Comparison of ENCODE assay signal across 14 cellular contexts in genomic region chr1:155178441-155179106, GRCh38. TPM values are rescaled to one million over a fixed set of nuclear protein-coding genes. Genes with fewer than 3 reads are reported as not detected.
A peak's percentile ranks its signal among the peaks of the same experiment; 100 is the strongest.
DNase-seq lines count a peak whose midpoint lies in the region; ATAC-seq, FAIRE-seq and TF ChIP-seq lines count a peak whose summit lies in the region.
"Had no signal": no experiment of that assay in that cellular context is flagged by ENCODE, and none has a peak within 500 bp of the region (broad histone marks: within the 10 kb centered on the region; RNA-seq: fewer than 3 reads in every experiment).

No MANE protein-coding gene starts in this region.

- H3K4me3 Mint-ChIP-seq in activated B cell treated with CpG ODN at 0.5 μM for 24 hours (no peak overlapping the region), neural progenitor cell (peak overlapping the region; percentile 14)

- H3K27me3 Mint-ChIP-seq in activated B cell treated with CpG ODN at 0.5 μM for 24 hours (no peaks in the 10 kb centered on the region), neural progenitor cell (ENCODE audit: insufficient read depth, low read depth) (peaks cover 11% of the 10 kb centered on the region)

- no peak for FAIRE-seq in GM12891 (lab: Jason Lieb, UNC)

- CTCF ChIA-PET in activated B cell treated with CpG ODN at 0.5 μM for 24 hours (lab: Charles Lee) = interaction anchor here (1.4 to 4.6 kb wide), 2 partner anchors 15 to 49 kb away, joined by 7 to 41 read pairs; no protein-coding TSS in a partner anchor

- no peak overlapping the region for H2AFZ ChIP-seq in neural progenitor cell (replicated peaks)

- no peak overlapping the region for H3K9ac ChIP-seq in neural progenitor cell

- TF ChIP-seq POLR2A in GM12891 (IDR thresholded peaks at IDR 0.05; ENCODE audit: low read depth, low read length) = no peak

- ATAC-seq in activated B cell treated with CpG ODN at 0.5 μM for 24 hours (ENCODE audit: low read depth) (no peak), HG03135 (IDR thresholded peaks at IDR 0.05; ENCODE audit: unreplicated experiment) (no peak)
- ATAC-seq: esophagus mucosa had no signal

- peaks cover 8% of the 10 kb centered on the region for H3K79me2 ChIP-seq in neural progenitor cell (ENCODE audit: low read depth)

- no peaks in the 10 kb centered on the region for H3K9me3 ChIP-seq in neural progenitor cell (ENCODE audit: low read depth)

- no peaks in the 10 kb centered on the region for H3K4me1 ChIP-seq in neural progenitor cell

- POLR2A ChIA-PET in activated B cell treated with CpG ODN at 0.5 μM for 24 hours (lab: Charles Lee) = interaction anchor here (2.4 kb wide), 1 partner anchor 15 kb away, joined by 13 read pairs; no protein-coding TSS in a partner anchor

- H3K27ac Mint-ChIP-seq in activated B cell treated with CpG ODN at 0.5 μM for 24 hours (no peak overlapping the region), neural progenitor cell (no peak overlapping the region)

- H3K27ac ChIP-seq in C4-2B (peak overlapping the region; percentile 94), HL-60 (replicated peaks) (no peak overlapping the region), neural progenitor cell (no peak overlapping the region)

- intact Hi-C loops in activated B cell treated with CpG ODN at 0.5 μM for 24 hours (cut with micrococcal nuclease) = loop anchor here (10.0 kb wide), 2 partner anchors 204 to 624 kb away; partner anchors contain the start of genes CKS1B, SHC1 and UBE2Q1

- peak overlapping the region; percentile 12; the same call in 1 of the 2 replicates for H3K4me3 ChIP-seq in HL-60 (replicated peaks; ENCODE audit: insufficient read depth, low read length)
- H3K4me3 ChIP-seq in neural progenitor cell = no peak overlapping the region

- no peak for TF ChIP-seq CTCF in C4-2B (conservative IDR thresholded peaks at IDR 0.05)
- no peak for TF ChIP-seq CTCF in HL-60 (IDR thresholded peaks at IDR 0.05; ENCODE audit: insufficient read depth, low read length)
- no peak for TF ChIP-seq CTCF in activated B cell treated with CpG ODN at 0.5 μM for 24 hours (IDR thresholded peaks at IDR 0.05)
- no peak for TF ChIP-seq CTCF in neural progenitor cell (IDR thresholded peaks at IDR 0.05)

- no peaks in the 10 kb centered on the region for H3K36me3 Mint-ChIP-seq in activated B cell treated with CpG ODN at 0.5 μM for 24 hours (ENCODE audit: low read depth)
- peaks cover 21% of the 10 kb centered on the region for H3K36me3 Mint-ChIP-seq in neural progenitor cell

- peaks cover 20% of the 10 kb centered on the region for H3K4me1 Mint-ChIP-seq in activated B cell treated with CpG ODN at 0.5 μM for 24 hours
- peaks cover 25% of the 10 kb centered on the region for H3K4me1 Mint-ChIP-seq in neural progenitor cell

- no peaks in the 10 kb centered on the region for H3K36me3 ChIP-seq in neural progenitor cell

- H4K20me1 ChIP-seq in neural progenitor cell (ENCODE audit: low read depth) = no peaks in the 10 kb centered on the region

- H3F3A ChIP-seq in neural progenitor cell (ENCODE audit: low read depth) = peaks cover 29% of the 10 kb centered on the region

- H3K9me3 Mint-ChIP-seq in activated B cell treated with CpG ODN at 0.5 μM for 24 hours = no peaks in the 10 kb centered on the region
- H3K9me3 Mint-ChIP-seq in neural progenitor cell = no peaks in the 10 kb centered on the region

- no peak overlapping the region for H3K4me2 ChIP-seq in neural progenitor cell

- H3K27me3 ChIP-seq in HL-60 (ENCODE audit: insufficient read depth, poor library complexity, severe bottlenecking) (no peaks in the 10 kb centered on the region), neural progenitor cell (no peaks in the 10 kb centered on the region)

- DNase-seq in HL-60 (ENCODE audit: low read depth in 1 of 2, low spot score in 1 of 2) = no peak
- peak; percentile 5 for DNase-seq in activated B cell treated with CpG ODN at 0.5 μM for 24 hours
- DNase-seq in neural progenitor cell (ENCODE audit: low spot score) = no peak
- no peak for DNase-seq in UCSD-AML1 (lab: John Stamatoyannopoulos, UW; ENCODE audit: unreplicated experiment)
- no peak for DNase-seq in GM12891 (ENCODE audit: insufficient read length, low spot score)
- DNase-seq in GDM1 (lab: John Stamatoyannopoulos, UW) = no peak
- DNase-seq: central memory CD4-positive, alpha-beta T cell; HCEC 1CT; NCI-H69; retina; SHP77 treated with DMSO at 0.1 percent for 48 hours had no signal

TF ChIP-seq in GM12891, 5 proteins besides CTCF, POLR2A, EP300 and RAD21:
- TF ChIP-seq POU2F2 (IDR thresholded peaks at IDR 0.05; ENCODE audit: low read depth, low read length) (no peak), TAF1 (IDR thresholded peaks at IDR 0.05; ENCODE audit: low read depth, low read length) (no peak), PAX5 (IDR thresholded peaks at IDR 0.05; ENCODE audit: insufficient read depth, low read length, severe bottlenecking) (no peak), SPI1 (IDR thresholded peaks at IDR 0.05; ENCODE audit: low read depth, low read length) (no peak), POLR2AphosphoS5 (IDR thresholded peaks at IDR 0.05; ENCODE audit: low read depth, low read length) (no peak)

RNA-seq across cellular contexts. Expression of gene TRIM46, which starts 4.9 kb away (rescaled TPM):
- 1.2 and 1.9 TPM in 2 replicates for total RNA-seq in activated B cell treated with CpG ODN at 0.5 μM for 24 hours
- total RNA-seq in neural progenitor cell (ENCODE audit: low replicate concordance) = 3.9 and 10.2 TPM in 2 replicates
- 0.50 TPM for polyA plus RNA-seq in GM12891 (2012; ENCODE audit: low read depth, missing spikeins)

RNA-seq across cellular contexts. Expression of gene KRTCAP2, which starts 5.5 kb away (rescaled TPM):
- total RNA-seq in activated B cell treated with CpG ODN at 0.5 μM for 24 hours (128 and 132 TPM in 2 replicates), neural progenitor cell (ENCODE audit: low replicate concordance) (37.8 and 100 TPM in 2 replicates)
- polyA plus RNA-seq in GM12891 (2012; ENCODE audit: low read depth, missing spikeins) = 104 TPM

RNA-seq across cellular contexts. Expression of gene THBS3, which starts 29.1 kb away (rescaled TPM):
- total RNA-seq in activated B cell treated with CpG ODN at 0.5 μM for 24 hours = 9.7 and 15.3 TPM in 2 replicates
- 19.3 and 30.4 TPM in 2 replicates for total RNA-seq in neural progenitor cell (ENCODE audit: low replicate concordance)
- polyA plus RNA-seq in GM12891 (2012; ENCODE audit: low read depth, missing spikeins) = 2.8 TPM

RNA-seq across cellular contexts. Expression of gene MTX1, which starts 29.9 kb away (rescaled TPM):
- total RNA-seq in activated B cell treated with CpG ODN at 0.5 μM for 24 hours = 36.7 and 38.2 TPM in 2 replicates
- total RNA-seq in neural progenitor cell (ENCODE audit: low replicate concordance) = 25.6 and 46.5 TPM in 2 replicates
- polyA plus RNA-seq in GM12891 (2012; ENCODE audit: low read depth, missing spikeins) = 43.0 TPM

RNA-seq across cellular contexts. Expression of gene DPM3, which starts 38.2 kb away (rescaled TPM):
- total RNA-seq in activated B cell treated with CpG ODN at 0.5 μM for 24 hours = 33.2 and 36.8 TPM in 2 replicates
- 16.8 and 133 TPM in 2 replicates for total RNA-seq in neural progenitor cell (ENCODE audit: low replicate concordance)
- polyA plus RNA-seq in GM12891 (2012; ENCODE audit: low read depth, missing spikeins) = 60.7 TPM
